7 cellular contexts compared by ENCODE assay signal in genomic region chr18:3458952-3459853, GRCh38. TPM values are rescaled to one million over a fixed set of nuclear protein-coding genes. Genes with fewer than 3 reads are reported as not detected.
DNase-seq lines count a peak whose midpoint lies in the region; ATAC-seq and TF ChIP-seq lines count a peak whose summit lies in the region.

No MANE protein-coding gene starts in this region.

- WGBS in esophagus, 2 donors = 42 to 60% methylated on average over 5 of the region's 5 CpGs

- TF ChIP-seq CTCF in GM20000 (IDR thresholded peaks at IDR 0.05; ENCODE audit: extremely low read depth, missing control alignments) = no peak
- no peak for TF ChIP-seq CTCF in Panc1 (IDR thresholded peaks at IDR 0.05)

- H3K4me1 ChIP-seq in Panc1 (ENCODE audit: control insufficient read depth, insufficient read depth, low read length) (peaks cover 83% of the 10 kb centered on the region), esophagus (ENCODE audit: control insufficient read depth in 2 of 2, insufficient read depth in 2 of 2, low read length in 1 of 2) (peaks cover 0 to 9% of the 10 kb centered on the region in 2 donors)

- in situ Hi-C loops in Panc1 (cut with HindIII; ENCODE audit: low pct_unique_long_range_greater_than_20kb, low sequenced_read_pairs) = no loop called here

- peak overlapping the region in 1 of 2 experiments; percentile 9; a peak in 1 of 4 replicates for H3K4me3 ChIP-seq in Panc1 (ENCODE audit: low read depth in 2 of 2, low read length in 2 of 2)
- H3K4me3 ChIP-seq in esophagus (ENCODE audit: low read depth in 1 of 2, low read length in 2 of 2) = no peak overlapping the region
- no peak overlapping the region for H3K4me3 ChIP-seq in skin epidermis

- POLR2A ChIA-PET in Panc1 (lab: Charles Lee) = interaction anchor here (0.7 to 1.2 kb wide), 6 partner anchors 9 to 1992 kb away, joined by 3 to 7 read pairs (median 4); no protein-coding TSS in a partner anchor

- peak overlapping the region; percentile 100 for H3K27ac ChIP-seq in Panc1 (ENCODE audit: low read length)
- H3K27ac ChIP-seq in esophagus (ENCODE audit: low read depth in 2 of 2, low read length in 1 of 2) = peak overlapping the region; percentile 8 to 33
- H3K27ac ChIP-seq in skin epidermis = peak overlapping the region in 17 of 21 experiments; percentile 2 to 68 (median 29)

- peaks cover 41% of the 10 kb centered on the region for H3K36me3 ChIP-seq in Panc1 (ENCODE audit: control insufficient read depth, insufficient read depth, low read length)
- H3K36me3 ChIP-seq in esophagus (ENCODE audit: control insufficient read depth in 2 of 2, insufficient read depth in 2 of 2, low read length in 1 of 2) = peaks cover 4 to 8% of the 10 kb centered on the region in 2 donors

- no peaks in the 10 kb centered on the region for H3K27me3 ChIP-seq in Panc1 (ENCODE audit: control insufficient read depth, insufficient read depth, low read length)
- H3K27me3 ChIP-seq in esophagus (ENCODE audit: control insufficient read depth in 1 of 2, insufficient read depth in 2 of 2, low read length in 2 of 2) = no peaks in the 10 kb centered on the region

- DNase-seq in GM20000 (ENCODE audit: low spot score) (peak; percentile 18), Panc1 (ENCODE audit: low read depth, low spot score) (no peak), NCI-H524 (lab: John Stamatoyannopoulos, UW) (no peak), GM19238 (ENCODE audit: insufficient read length, low spot score) (no peak), SKM-1 treated with dmso at 0.1 percent for 144 hours (lab: John Stamatoyannopoulos, UW; ENCODE audit: unreplicated experiment) (no peak)

- intact Hi-C loops in Panc1 (cut with micrococcal nuclease; ENCODE audit: unreplicated experiment) = loop anchor here (5.0 kb wide), 1 partner anchor 38 kb away; no protein-coding TSS in a partner anchor

- no peaks in the 10 kb centered on the region; the same call in 1 of the 2 replicates for H3K9me3 ChIP-seq in Panc1 (ENCODE audit: control insufficient read depth, insufficient read depth, low read depth, low read length)
- no peaks in the 10 kb centered on the region for H3K9me3 ChIP-seq in esophagus (ENCODE audit: control insufficient read depth in 2 of 2, insufficient read depth in 1 of 2, low read depth in 1 of 2, low read length in 1 of 2)

- no TSS peak for BruUV-seq in Panc1 (replicated peaks; lab: Mats Ljungman, UMichigan)

- CTCF ChIA-PET in Panc1 (lab: Charles Lee) = interaction anchor here (2.0 kb wide), 1 partner anchor 127 kb away, joined by 5 read pairs; no protein-coding TSS in a partner anchor

- peak; percentile 28 for ATAC-seq in Panc1

RNA-seq across cellular contexts. Expression of gene TGIF1, which starts 9.2 kb away (rescaled TPM):
- 171 TPM for total RNA-seq in Panc1 (2021; ENCODE audit: unreplicated experiment)
- polyA plus RNA-seq in Panc1 (2012; ENCODE audit: insufficient read length) = 131 TPM
- 10 to 100 TPM; 25.1 to 29.7 TPM for polyA plus RNA-seq in esophagus

Comparison
In these comparisons a context has a peak if more than half of its experiments do, and no peak if none do; other contexts are left out.
1. H3K27ac ChIP-seq: peak in every context shown above with its lines; median percentile 100 in Panc1; 29 in skin epidermis; 20 in esophagus.